17 cellular contexts compared by ENCODE assay signal in genomic region chr3:196753201-196753600, GRCh38.
"Had no signal": no experiment of that assay in that cellular context is flagged by ENCODE, and none has a peak within 500 bp of the region (broad histone marks: within the 10 kb centered on the region; RNA-seq: fewer than 3 reads in every experiment).

No MANE protein-coding gene starts in this region.

- ATAC-seq: activated CD8-positive, alpha-beta T cell treated with anti-CD3 and anti-CD28 coated beads for 36 hours; activated T-cell treated with anti-CD3 and anti-CD28 coated beads, Interleukin-2, amount 50 U/mL, for 4 hours; naive thymus-derived CD4-positive, alpha-beta T cell had no signal

- DNase-seq: activated B cell treated with CpG ODN at 0.5 μM for 24 hours; activated CD4-positive, alpha-beta T cell treated with anti-CD3 and anti-CD28 coated beads, Interleukin-2, amount 10 ng/mL, durations not matched to agents 24 days and 14 days; activated CD8-positive, alpha-beta T cell treated with anti-CD3 and anti-CD28 coated beads for 36 hours; activated effector memory CD4-positive, alpha-beta T cell treated with anti-CD3 and anti-CD28 coated beads, Interleukin-2, amount 50 U/mL, for 16 hours; activated naive CD8-positive, alpha-beta T cell treated with anti-CD3 and anti-CD28 coated beads, Interleukin-2, amount 10 ng/mL, durations not matched to agents 7 days and 5 days; activated T-cell treated with anti-CD3 and anti-CD28 coated beads, Interleukin-2, amount 50 U/mL, for 4 hours; amygdala; effector memory CD4-positive, alpha-beta T cell; mesenchymal stem cell; naive thymus-derived CD4-positive, alpha-beta T cell; sigmoid colon; stimulated activated naive CD4-positive, alpha-beta T cell; T-helper 2 cell; thyroid gland had no signal

- H3K4me2 ChIP-seq: neural progenitor cell had no signal

- H3K4me3 ChIP-seq: cardiac muscle cell, neural progenitor cell, sigmoid colon, thyroid gland had no signal

- H3K27ac ChIP-seq: neural progenitor cell, parathyroid adenoma, sigmoid colon, thyroid gland had no signal

- H3K4me1 ChIP-seq: neural progenitor cell, thyroid gland had no signal

- H2AFZ ChIP-seq: neural progenitor cell, parathyroid adenoma had no signal

- H3K27me3 ChIP-seq: cardiac muscle cell, neural progenitor cell, sigmoid colon, thyroid gland had no signal

- H3K9ac ChIP-seq: neural progenitor cell, parathyroid adenoma had no signal

- H3K36me3 ChIP-seq: sigmoid colon, thyroid gland had no signal

- H3K9me3 ChIP-seq: thyroid gland had no signal
